In the genomic region with DNA sequence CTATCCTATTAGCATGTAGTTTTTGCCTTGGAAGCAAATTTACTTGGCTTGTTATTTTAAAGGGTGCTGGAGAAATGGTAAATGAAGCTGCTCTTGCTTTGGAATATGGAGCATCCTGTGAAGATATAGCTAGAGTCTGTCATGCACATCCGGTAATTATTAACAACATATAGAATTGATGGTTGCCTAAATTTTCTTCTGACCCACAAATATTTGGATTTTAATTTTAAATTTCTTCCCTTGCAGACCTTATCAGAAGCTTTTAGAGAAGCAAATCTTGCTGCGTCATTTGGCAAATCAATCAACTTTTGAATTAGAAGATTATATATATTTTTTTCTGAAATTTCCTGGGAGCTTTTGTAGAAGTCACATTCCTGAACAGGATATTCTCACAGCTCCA, we compare ENCODE assay signal across 15 cellular contexts. TPM values are rescaled to one million over a fixed set of nuclear protein-coding genes. Genes with fewer than 3 reads are reported as not detected.
A peak's percentile ranks its signal among the peaks of the same experiment; 100 is the strongest.
DNase-seq lines count a peak whose midpoint lies in the region; ATAC-seq and TF ChIP-seq lines count a peak whose summit lies in the region.
"Had no signal": no experiment of that assay in that cellular context is flagged by ENCODE, and none has a peak within 500 bp of the region (broad histone marks: within the 10 kb centered on the region; RNA-seq: fewer than 3 reads in every experiment).

No MANE protein-coding gene starts in this region.

- no peak overlapping the region for H4K91ac ChIP-seq in mesenchymal stem cell (ENCODE audit: low read length)

- no TSS peak for BruUV-seq in Panc1 (replicated peaks; lab: Mats Ljungman, UMichigan)

- no peak overlapping the region for H3K4ac ChIP-seq in mesenchymal stem cell (ENCODE audit: low read depth in 1 of 2, low read length in 2 of 2)

- intact Hi-C loops in Panc1 (cut with micrococcal nuclease; ENCODE audit: unreplicated experiment) = no loop called here

- H3K27me3 ChIP-seq in Panc1 (ENCODE audit: control insufficient read depth, insufficient read depth, low read length) (no peaks in the 10 kb centered on the region), adipocyte (replicated peaks; ENCODE audit: control insufficient read depth, insufficient read depth, low read length) (no peaks in the 10 kb centered on the region), mesenchymal stem cell (ENCODE audit: control insufficient read depth in 1 of 2, insufficient read depth in 1 of 2, low read length in 2 of 2) (no peaks in the 10 kb centered on the region)

- H2BK15ac ChIP-seq in mesenchymal stem cell (ENCODE audit: low read depth, poor library complexity, severe bottlenecking) = no peak overlapping the region

- in situ Hi-C loops in Panc1 (cut with HindIII; ENCODE audit: low pct_unique_long_range_greater_than_20kb, low sequenced_read_pairs) = no loop called here

- no peak overlapping the region for H3K23ac ChIP-seq in mesenchymal stem cell (ENCODE audit: low read length in 2 of 2)

- DNase-seq in Panc1 (ENCODE audit: low read depth, low spot score) = no peak
- no peak for DNase-seq in adipocyte (ENCODE audit: low read depth)
- no peak for DNase-seq in mesenchymal stem cell
- DNase-seq: AML-193; Caco-2; CD4-positive, alpha-beta T cell; DMS79; GDM1; H9 had no signal

- H3K36me3 ChIP-seq in HEK293 (ENCODE audit: control insufficient read depth in 2 of 2, insufficient read depth in 1 of 2, low read length in 2 of 2) (peaks cover 40 to 60% of the 10 kb centered on the region in 2 experiments), Panc1 (ENCODE audit: control insufficient read depth, insufficient read depth, low read length) (peaks cover 46% of the 10 kb centered on the region), adipocyte (ENCODE audit: control insufficient read depth, insufficient read depth, low read length, severe bottlenecking) (peaks cover 67% of the 10 kb centered on the region), mesenchymal stem cell (ENCODE audit: control insufficient read depth in 1 of 2, insufficient read depth in 2 of 2, low read depth in 1 of 2, low read length in 2 of 2) (peaks cover 0 to 88% of the 10 kb centered on the region in 2 experiments)

- no peak overlapping the region for H2BK5ac ChIP-seq in mesenchymal stem cell (ENCODE audit: low read depth, low read length, poor library complexity, severe bottlenecking)

- H3K9me3 ChIP-seq in HEK293 (ENCODE audit: control insufficient read depth, insufficient read depth, low read depth, low read length) = no peaks in the 10 kb centered on the region
- H3K9me3 ChIP-seq in Panc1 (ENCODE audit: control insufficient read depth, insufficient read depth, low read depth, low read length) = no peaks in the 10 kb centered on the region
- no peaks in the 10 kb centered on the region for H3K9me3 ChIP-seq in adipocyte (ENCODE audit: control insufficient read depth, low read length)
- no peaks in the 10 kb centered on the region for H3K9me3 ChIP-seq in mesenchymal stem cell (ENCODE audit: control insufficient read depth, low read length)
- H3K9me3 ChIP-seq: Caco-2 had no signal

- ATAC-seq in Panc1 (no peak), GM19324 (IDR thresholded peaks at IDR 0.05; ENCODE audit: low FRiP score, unreplicated experiment) (no peak), HG03521 (IDR thresholded peaks at IDR 0.05; ENCODE audit: unreplicated experiment) (no peak), GM21381 (IDR thresholded peaks at IDR 0.05; ENCODE audit: unreplicated experiment) (no peak)

- no peak overlapping the region for H2BK120ac ChIP-seq in mesenchymal stem cell (ENCODE audit: low read depth, low read length)

- H3K18ac ChIP-seq in mesenchymal stem cell (ENCODE audit: low read depth in 1 of 2, low read length in 2 of 2) = no peak overlapping the region

- H3K4me3 ChIP-seq in HEK293 (ENCODE audit: low read depth, low read length) = no peak overlapping the region
- no peak overlapping the region for H3K4me3 ChIP-seq in Panc1 (ENCODE audit: low read depth in 2 of 2, low read length in 2 of 2)
- no peak overlapping the region for H3K4me3 ChIP-seq in adipocyte (ENCODE audit: low read length)
- no peak overlapping the region for H3K4me3 ChIP-seq in mesenchymal stem cell (ENCODE audit: insufficient read depth in 1 of 2, low read depth in 1 of 2, low read length in 2 of 2)

- WGBS in mesenchymal stem cell = no CpG with 5 or more reads among the region's 2 CpGs

- POLR2A ChIA-PET in HEK293 (lab: Yijun Ruan, JAX) = no interaction called here
- POLR2A ChIA-PET in Panc1 (lab: Charles Lee) = no interaction called here

- no peak overlapping the region for H2AK5ac ChIP-seq in mesenchymal stem cell (ENCODE audit: low read length, severe bottlenecking)

- no peak overlapping the region for H4K8ac ChIP-seq in mesenchymal stem cell (ENCODE audit: low read length)

- no peaks in the 10 kb centered on the region for H3K79me1 ChIP-seq in mesenchymal stem cell (replicated peaks; ENCODE audit: low read length, poor library complexity, severe bottlenecking)

- CTCF ChIA-PET in HEK293 (lab: Yijun Ruan, JAX) = no interaction called here
- CTCF ChIA-PET in Panc1 (lab: Charles Lee) = interaction anchor here (0.6 kb wide), 1 partner anchor 44 kb away, joined by 8 read pairs; no protein-coding TSS in a partner anchor

- no peak overlapping the region for H2AFZ ChIP-seq in mesenchymal stem cell (ENCODE audit: low read depth, low read length)

- TF ChIP-seq CTCF in HEK293 (tag by site-specific recombination; IDR thresholded peaks at IDR 0.05) = no peak
- TF ChIP-seq CTCF in Panc1 (IDR thresholded peaks at IDR 0.05) = no peak

- no peak overlapping the region for H3K14ac ChIP-seq in mesenchymal stem cell (ENCODE audit: low read length in 2 of 2)

- no peak overlapping the region for H3K27ac ChIP-seq in HEK293 (ENCODE audit: extremely low read depth, low read depth, low read length)
- peak overlapping the region; percentile 62; the same call in 1 of the 2 replicates for H3K27ac ChIP-seq in Panc1 (ENCODE audit: low read length)
- H3K27ac ChIP-seq in mesenchymal stem cell (ENCODE audit: low read length, poor library complexity, severe bottlenecking) = peak overlapping the region; percentile 12
- H3K27ac ChIP-seq: C4-2B, HL-60 had no signal

- H2BK12ac ChIP-seq in mesenchymal stem cell (ENCODE audit: low read length in 2 of 2) = no peak overlapping the region

- no peak overlapping the region for H3K4me2 ChIP-seq in mesenchymal stem cell (ENCODE audit: low read length, poor library complexity, severe bottlenecking)

- H3K4me1 ChIP-seq in HEK293 (ENCODE audit: control insufficient read depth, insufficient read depth, low read length) (peaks cover 7% of the 10 kb centered on the region; the same call in 1 of the 2 replicates), Panc1 (ENCODE audit: control insufficient read depth, insufficient read depth, low read length) (peaks cover 15% of the 10 kb centered on the region), adipocyte (ENCODE audit: control insufficient read depth, insufficient read depth, low read length) (peaks cover 67% of the 10 kb centered on the region), mesenchymal stem cell (ENCODE audit: control insufficient read depth, insufficient read depth, low read depth, low read length) (peaks cover 1% of the 10 kb centered on the region)

- peak overlapping the region; percentile 38 for H3K9ac ChIP-seq in adipocyte (ENCODE audit: low read length)
- no peak overlapping the region for H3K9ac ChIP-seq in mesenchymal stem cell (ENCODE audit: low read length)

TF ChIP-seq in HEK293, 187 proteins besides CTCF, POLR2A, EP300 and RAD21:
- TF ChIP-seq MZF1 (tag by site-specific recombination; IDR thresholded peaks at IDR 0.05; ENCODE audit: borderline replicate concordance) (no peak), ZNF239 (tag by site-specific recombination; IDR thresholded peaks at IDR 0.05) (peak; percentile 87), ZNF548 (tag by site-specific recombination; IDR thresholded peaks at IDR 0.05) (no peak)

RNA-seq across cellular contexts. Expression of a gene that starts 28.0 kb away (rescaled TPM):
- total RNA-seq in Panc1 (2021; ENCODE audit: unreplicated experiment) = 88.8 TPM
- 61.6 TPM for polyA plus RNA-seq in Panc1 (2012; ENCODE audit: insufficient read length)
- polyA plus RNA-seq in mesenchymal stem cell (2013, experiment 1 of 2) = 90.9 TPM
- 91.1 TPM for polyA plus RNA-seq in mesenchymal stem cell (2013, experiment 2 of 2)
